Comparison of ENCODE assay signal across 1 cellular context in the genomic region with DNA sequence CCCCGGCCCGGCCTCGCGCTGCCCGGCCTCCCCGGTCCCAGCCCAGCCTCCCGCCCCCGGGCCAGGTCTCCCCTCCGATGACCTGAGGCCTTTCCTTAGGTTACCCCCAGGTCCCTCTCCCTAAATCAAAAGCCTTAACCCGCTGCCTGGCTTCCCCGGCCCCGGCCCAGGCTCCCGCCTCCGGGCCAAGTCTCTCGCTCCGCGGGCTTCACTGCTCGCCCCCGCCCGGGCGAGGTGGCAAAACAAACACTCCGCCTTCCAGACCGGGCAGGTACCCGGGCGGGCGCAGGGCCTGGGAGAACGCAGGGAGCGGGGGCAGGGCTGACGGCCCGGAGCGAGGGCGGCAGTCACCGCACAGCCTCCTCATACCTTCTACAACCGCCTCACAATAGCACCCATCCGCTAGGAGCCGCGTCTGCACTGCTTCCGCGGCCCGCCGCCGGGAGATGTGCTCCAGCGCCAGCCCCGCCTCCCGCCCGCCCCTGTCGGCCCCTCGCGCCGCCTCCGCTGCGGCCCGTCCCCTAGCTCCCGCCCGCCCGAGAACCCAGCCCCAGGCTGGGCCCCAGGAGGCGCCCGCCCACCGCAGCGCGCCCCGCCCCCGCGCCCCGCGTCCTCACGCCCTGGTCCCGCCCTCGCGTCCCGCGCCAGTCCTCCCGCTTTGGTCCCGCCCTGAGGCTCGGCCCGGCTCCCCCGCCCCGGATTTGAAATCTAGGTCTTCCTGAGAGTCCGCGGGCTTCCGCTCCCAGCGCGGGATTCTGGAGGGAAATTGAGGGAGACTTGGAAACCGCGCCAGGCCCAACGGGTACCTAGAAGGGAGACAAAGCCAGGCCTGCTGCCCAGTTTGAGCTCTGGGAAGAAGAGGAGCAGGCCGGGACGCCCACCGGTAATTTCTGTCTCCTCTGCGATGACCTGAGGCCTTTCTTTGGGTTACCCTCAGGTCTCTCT.
TF ChIP-seq lines count a peak whose summit lies in the region.

A gene (minus strand): TSS at position 422 of the 945 bp plus-strand sequence. CDS start 10,994 bp downstream, outside the sequence.
A gene with protein sequence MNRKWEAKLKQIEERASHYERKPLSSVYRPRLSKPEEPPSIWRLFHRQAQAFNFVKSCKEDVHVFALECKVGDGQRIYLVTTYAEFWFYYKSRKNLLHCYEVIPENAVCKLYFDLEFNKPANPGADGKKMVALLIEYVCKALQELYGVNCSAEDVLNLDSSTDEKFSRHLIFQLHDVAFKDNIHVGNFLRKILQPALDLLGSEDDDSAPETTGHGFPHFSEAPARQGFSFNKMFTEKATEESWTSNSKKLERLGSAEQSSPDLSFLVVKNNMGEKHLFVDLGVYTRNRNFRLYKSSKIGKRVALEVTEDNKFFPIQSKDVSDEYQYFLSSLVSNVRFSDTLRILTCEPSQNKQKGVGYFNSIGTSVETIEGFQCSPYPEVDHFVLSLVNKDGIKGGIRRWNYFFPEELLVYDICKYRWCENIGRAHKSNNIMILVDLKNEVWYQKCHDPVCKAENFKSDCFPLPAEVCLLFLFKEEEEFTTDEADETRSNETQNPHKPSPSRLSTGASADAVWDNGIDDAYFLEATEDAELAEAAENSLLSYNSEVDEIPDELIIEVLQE (plus strand): TSS at position 713 of the 945 bp plus-strand sequence. CDS start 7,403 bp downstream, outside the sequence.

TF ChIP-seq in K562, 482 proteins besides CTCF, POLR2A, EP300 and RAD21 (continued from another document and continues in another):
- no peak for TF ChIP-seq POU5F1 (IDR thresholded peaks at IDR 0.05; ENCODE audit: borderline replicate concordance, low read depth, low read length, partially characterized antibody)
- TF ChIP-seq FOS (IDR thresholded peaks at IDR 0.05; ENCODE audit: extremely low read depth, insufficient read length) = no peak
- TF ChIP-seq, protein P1, sequence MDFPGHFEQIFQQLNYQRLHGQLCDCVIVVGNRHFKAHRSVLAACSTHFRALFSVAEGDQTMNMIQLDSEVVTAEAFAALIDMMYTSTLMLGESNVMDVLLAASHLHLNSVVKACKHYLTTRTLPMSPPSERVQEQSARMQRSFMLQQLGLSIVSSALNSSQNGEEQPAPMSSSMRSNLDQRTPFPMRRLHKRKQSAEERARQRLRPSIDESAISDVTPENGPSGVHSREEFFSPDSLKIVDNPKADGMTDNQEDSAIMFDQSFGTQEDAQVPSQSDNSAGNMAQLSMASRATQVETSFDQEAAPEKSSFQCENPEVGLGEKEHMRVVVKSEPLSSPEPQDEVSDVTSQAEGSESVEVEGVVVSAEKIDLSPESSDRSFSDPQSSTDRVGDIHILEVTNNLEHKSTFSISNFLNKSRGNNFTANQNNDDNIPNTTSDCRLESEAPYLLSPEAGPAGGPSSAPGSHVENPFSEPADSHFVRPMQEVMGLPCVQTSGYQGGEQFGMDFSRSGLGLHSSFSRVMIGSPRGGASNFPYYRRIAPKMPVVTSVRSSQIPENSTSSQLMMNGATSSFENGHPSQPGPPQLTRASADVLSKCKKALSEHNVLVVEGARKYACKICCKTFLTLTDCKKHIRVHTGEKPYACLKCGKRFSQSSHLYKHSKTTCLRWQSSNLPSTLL (IDR thresholded peaks at IDR 0.05) = peak; percentile 92
- TF ChIP-seq RBBP5 (IDR thresholded peaks at IDR 0.05; ENCODE audit: borderline replicate concordance, insufficient read depth, low read length, poor library complexity, severe bottlenecking) = peak; percentile 41
- TF ChIP-seq, protein P2, sequence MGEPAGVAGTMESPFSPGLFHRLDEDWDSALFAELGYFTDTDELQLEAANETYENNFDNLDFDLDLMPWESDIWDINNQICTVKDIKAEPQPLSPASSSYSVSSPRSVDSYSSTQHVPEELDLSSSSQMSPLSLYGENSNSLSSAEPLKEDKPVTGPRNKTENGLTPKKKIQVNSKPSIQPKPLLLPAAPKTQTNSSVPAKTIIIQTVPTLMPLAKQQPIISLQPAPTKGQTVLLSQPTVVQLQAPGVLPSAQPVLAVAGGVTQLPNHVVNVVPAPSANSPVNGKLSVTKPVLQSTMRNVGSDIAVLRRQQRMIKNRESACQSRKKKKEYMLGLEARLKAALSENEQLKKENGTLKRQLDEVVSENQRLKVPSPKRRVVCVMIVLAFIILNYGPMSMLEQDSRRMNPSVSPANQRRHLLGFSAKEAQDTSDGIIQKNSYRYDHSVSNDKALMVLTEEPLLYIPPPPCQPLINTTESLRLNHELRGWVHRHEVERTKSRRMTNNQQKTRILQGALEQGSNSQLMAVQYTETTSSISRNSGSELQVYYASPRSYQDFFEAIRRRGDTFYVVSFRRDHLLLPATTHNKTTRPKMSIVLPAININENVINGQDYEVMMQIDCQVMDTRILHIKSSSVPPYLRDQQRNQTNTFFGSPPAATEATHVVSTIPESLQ (CRISPR knock-in tag; IDR thresholded peaks at IDR 0.05) = no peak
- no peak for TF ChIP-seq ZNF354B (CRISPR knock-in tag; IDR thresholded peaks at IDR 0.05)
- TF ChIP-seq, protein P3, sequence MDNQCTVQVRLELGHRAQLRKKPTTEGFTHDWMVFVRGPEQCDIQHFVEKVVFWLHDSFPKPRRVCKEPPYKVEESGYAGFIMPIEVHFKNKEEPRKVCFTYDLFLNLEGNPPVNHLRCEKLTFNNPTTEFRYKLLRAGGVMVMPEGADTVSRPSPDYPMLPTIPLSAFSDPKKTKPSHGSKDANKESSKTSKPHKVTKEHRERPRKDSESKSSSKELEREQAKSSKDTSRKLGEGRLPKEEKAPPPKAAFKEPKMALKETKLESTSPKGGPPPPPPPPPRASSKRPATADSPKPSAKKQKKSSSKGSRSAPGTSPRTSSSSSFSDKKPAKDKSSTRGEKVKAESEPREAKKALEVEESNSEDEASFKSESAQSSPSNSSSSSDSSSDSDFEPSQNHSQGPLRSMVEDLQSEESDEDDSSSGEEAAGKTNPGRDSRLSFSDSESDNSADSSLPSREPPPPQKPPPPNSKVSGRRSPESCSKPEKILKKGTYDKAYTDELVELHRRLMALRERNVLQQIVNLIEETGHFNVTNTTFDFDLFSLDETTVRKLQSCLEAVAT (IDR thresholded peaks at IDR 0.05) = peak in 1 of 2 experiments; percentile 52; a peak in 1 of 4 replicates
- peak; percentile 62 to 69 for TF ChIP-seq MAZ (CRISPR knock-in tag; conservative IDR thresholded peaks at IDR 0.05 in 1 of 2, IDR thresholded peaks at IDR 0.05 in 1 of 2)
- peak; percentile 53 for TF ChIP-seq CREM (IDR thresholded peaks at IDR 0.05; ENCODE audit: low read depth)
- TF ChIP-seq, protein P4, sequence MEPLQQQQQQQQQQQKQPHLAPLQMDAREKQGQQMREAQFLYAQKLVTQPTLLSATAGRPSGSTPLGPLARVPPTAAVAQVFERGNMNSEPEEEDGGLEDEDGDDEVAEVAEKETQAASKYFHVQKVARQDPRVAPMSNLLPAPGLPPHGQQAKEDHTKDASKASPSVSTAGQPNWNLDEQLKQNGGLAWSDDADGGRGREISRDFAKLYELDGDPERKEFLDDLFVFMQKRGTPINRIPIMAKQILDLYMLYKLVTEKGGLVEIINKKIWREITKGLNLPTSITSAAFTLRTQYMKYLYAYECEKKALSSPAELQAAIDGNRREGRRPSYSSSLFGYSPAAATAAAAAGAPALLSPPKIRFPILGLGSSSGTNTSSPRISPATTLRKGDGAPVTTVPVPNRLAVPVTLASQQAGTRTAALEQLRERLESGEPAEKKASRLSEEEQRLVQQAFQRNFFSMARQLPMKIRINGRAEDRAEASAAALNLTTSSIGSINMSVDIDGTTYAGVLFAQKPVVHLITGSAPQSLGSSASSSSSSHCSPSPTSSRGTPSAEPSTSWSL (CRISPR knock-in tag; IDR thresholded peaks at IDR 0.05; ENCODE audit: borderline replicate concordance) = no peak
- peak; percentile 76 for TF ChIP-seq ZNF12 (CRISPR knock-in tag; IDR thresholded peaks at IDR 0.05)
- no peak for TF ChIP-seq ZNF707 (CRISPR knock-in tag; conservative IDR thresholded peaks at IDR 0.05)
- TF ChIP-seq ZNF253 (CRISPR knock-in tag; conservative IDR thresholded peaks at IDR 0.05) = no peak
- no peak for TF ChIP-seq TSC22D4 (tag; IDR thresholded peaks at IDR 0.05)
- no peak for TF ChIP-seq FOXJ3 (CRISPR knock-in tag; IDR thresholded peaks at IDR 0.05)
- TF ChIP-seq ZNF431 (CRISPR knock-in tag; IDR thresholded peaks at IDR 0.05) = no peak
- TF ChIP-seq SIN3B (IDR thresholded peaks at IDR 0.05; ENCODE audit: low read depth) = no peak
- TF ChIP-seq HDAC3 (IDR thresholded peaks at IDR 0.05; ENCODE audit: borderline replicate concordance, partially characterized antibody) = no peak
- TF ChIP-seq ZNF778 (CRISPR knock-in tag; IDR thresholded peaks at IDR 0.05) = no peak
- no peak for TF ChIP-seq MCM2 (IDR thresholded peaks at IDR 0.05; ENCODE audit: low read depth)
- no peak for TF ChIP-seq ESRRA (IDR thresholded peaks at IDR 0.05; ENCODE audit: borderline replicate concordance, low read depth)
- TF ChIP-seq CBX1 (IDR thresholded peaks at IDR 0.05; ENCODE audit: low read depth) = peak; percentile 49; the same call in 1 of the 2 replicates
- TF ChIP-seq HMG20B (CRISPR knock-in tag; IDR thresholded peaks at IDR 0.05) = no peak
- no peak for TF ChIP-seq CAMTA2 (CRISPR knock-in tag; conservative IDR thresholded peaks at IDR 0.05)
- no peak for TF ChIP-seq ZNF232 (CRISPR knock-in tag; IDR thresholded peaks at IDR 0.05)
- TF ChIP-seq TEAD2 (tag; IDR thresholded peaks at IDR 0.05) = no peak
- TF ChIP-seq, protein P5, sequence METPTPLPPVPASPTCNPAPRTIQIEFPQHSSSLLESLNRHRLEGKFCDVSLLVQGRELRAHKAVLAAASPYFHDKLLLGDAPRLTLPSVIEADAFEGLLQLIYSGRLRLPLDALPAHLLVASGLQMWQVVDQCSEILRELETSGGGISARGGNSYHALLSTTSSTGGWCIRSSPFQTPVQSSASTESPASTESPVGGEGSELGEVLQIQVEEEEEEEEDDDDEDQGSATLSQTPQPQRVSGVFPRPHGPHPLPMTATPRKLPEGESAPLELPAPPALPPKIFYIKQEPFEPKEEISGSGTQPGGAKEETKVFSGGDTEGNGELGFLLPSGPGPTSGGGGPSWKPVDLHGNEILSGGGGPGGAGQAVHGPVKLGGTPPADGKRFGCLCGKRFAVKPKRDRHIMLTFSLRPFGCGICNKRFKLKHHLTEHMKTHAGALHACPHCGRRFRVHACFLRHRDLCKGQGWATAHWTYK (CRISPR knock-in tag; IDR thresholded peaks at IDR 0.05) = 0 out of 2 replicates have a peak, but pooled peaks have one; percentile 25
- TF ChIP-seq BRF1 (IDR thresholded peaks at IDR 0.05; ENCODE audit: borderline replicate concordance, extremely low read depth, insufficient read length) = no peak
- 0 out of 2 replicates have a peak, but pooled peaks have one; percentile 20 for TF ChIP-seq ZNF134 (CRISPR knock-in tag; conservative IDR thresholded peaks at IDR 0.05)
- no peak for TF ChIP-seq SREBF2 (CRISPR knock-in tag; IDR thresholded peaks at IDR 0.05)
- peak; percentile 72 for TF ChIP-seq ETV1 (tag; conservative IDR thresholded peaks at IDR 0.05; ENCODE audit: low read depth)
- TF ChIP-seq, protein P6, sequence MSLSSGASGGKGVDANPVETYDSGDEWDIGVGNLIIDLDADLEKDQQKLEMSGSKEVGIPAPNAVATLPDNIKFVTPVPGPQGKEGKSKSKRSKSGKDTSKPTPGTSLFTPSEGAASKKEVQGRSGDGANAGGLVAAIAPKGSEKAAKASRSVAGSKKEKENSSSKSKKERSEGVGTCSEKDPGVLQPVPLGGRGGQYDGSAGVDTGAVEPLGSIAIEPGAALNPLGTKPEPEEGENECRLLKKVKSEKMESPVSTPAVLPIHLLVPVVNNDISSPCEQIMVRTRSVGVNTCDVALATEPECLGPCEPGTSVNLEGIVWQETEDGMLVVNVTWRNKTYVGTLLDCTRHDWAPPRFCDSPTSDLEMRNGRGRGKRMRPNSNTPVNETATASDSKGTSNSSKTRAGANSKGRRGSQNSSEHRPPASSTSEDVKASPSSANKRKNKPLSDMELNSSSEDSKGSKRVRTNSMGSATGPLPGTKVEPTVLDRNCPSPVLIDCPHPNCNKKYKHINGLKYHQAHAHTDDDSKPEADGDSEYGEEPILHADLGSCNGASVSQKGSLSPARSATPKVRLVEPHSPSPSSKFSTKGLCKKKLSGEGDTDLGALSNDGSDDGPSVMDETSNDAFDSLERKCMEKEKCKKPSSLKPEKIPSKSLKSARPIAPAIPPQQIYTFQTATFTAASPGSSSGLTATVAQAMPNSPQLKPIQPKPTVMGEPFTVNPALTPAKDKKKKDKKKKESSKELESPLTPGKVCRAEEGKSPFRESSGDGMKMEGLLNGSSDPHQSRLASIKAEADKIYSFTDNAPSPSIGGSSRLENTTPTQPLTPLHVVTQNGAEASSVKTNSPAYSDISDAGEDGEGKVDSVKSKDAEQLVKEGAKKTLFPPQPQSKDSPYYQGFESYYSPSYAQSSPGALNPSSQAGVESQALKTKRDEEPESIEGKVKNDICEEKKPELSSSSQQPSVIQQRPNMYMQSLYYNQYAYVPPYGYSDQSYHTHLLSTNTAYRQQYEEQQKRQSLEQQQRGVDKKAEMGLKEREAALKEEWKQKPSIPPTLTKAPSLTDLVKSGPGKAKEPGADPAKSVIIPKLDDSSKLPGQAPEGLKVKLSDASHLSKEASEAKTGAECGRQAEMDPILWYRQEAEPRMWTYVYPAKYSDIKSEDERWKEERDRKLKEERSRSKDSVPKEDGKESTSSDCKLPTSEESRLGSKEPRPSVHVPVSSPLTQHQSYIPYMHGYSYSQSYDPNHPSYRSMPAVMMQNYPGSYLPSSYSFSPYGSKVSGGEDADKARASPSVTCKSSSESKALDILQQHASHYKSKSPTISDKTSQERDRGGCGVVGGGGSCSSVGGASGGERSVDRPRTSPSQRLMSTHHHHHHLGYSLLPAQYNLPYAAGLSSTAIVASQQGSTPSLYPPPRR (CRISPR knock-in tag; IDR thresholded peaks at IDR 0.05; ENCODE audit: borderline replicate concordance) = no peak
- no peak for TF ChIP-seq ZNF146 (CRISPR knock-in tag; IDR thresholded peaks at IDR 0.05; ENCODE audit: unreplicated experiment)
- TF ChIP-seq, protein P7, sequence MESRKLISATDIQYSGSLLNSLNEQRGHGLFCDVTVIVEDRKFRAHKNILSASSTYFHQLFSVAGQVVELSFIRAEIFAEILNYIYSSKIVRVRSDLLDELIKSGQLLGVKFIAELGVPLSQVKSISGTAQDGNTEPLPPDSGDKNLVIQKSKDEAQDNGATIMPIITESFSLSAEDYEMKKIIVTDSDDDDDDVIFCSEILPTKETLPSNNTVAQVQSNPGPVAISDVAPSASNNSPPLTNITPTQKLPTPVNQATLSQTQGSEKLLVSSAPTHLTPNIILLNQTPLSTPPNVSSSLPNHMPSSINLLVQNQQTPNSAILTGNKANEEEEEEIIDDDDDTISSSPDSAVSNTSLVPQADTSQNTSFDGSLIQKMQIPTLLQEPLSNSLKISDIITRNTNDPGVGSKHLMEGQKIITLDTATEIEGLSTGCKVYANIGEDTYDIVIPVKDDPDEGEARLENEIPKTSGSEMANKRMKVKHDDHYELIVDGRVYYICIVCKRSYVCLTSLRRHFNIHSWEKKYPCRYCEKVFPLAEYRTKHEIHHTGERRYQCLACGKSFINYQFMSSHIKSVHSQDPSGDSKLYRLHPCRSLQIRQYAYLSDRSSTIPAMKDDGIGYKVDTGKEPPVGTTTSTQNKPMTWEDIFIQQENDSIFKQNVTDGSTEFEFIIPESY (CRISPR knock-in tag; IDR thresholded peaks at IDR 0.05) = no peak
- peak; percentile 31; the same call in 1 of the 2 replicates for TF ChIP-seq HCFC1 (IDR thresholded peaks at IDR 0.05; ENCODE audit: low read depth, low read length)
- TF ChIP-seq ZSCAN29 (IDR thresholded peaks at IDR 0.05) = 0 out of 2 replicates have a peak, but pooled peaks have one; percentile 50
- TF ChIP-seq, protein P8, sequence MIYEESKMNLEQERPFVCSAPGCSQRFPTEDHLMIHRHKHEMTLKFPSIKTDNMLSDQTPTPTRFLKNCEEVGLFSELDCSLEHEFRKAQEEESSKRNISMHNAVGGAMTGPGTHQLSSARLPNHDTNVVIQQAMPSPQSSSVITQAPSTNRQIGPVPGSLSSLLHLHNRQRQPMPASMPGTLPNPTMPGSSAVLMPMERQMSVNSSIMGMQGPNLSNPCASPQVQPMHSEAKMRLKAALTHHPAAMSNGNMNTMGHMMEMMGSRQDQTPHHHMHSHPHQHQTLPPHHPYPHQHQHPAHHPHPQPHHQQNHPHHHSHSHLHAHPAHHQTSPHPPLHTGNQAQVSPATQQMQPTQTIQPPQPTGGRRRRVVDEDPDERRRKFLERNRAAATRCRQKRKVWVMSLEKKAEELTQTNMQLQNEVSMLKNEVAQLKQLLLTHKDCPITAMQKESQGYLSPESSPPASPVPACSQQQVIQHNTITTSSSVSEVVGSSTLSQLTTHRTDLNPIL (CRISPR knock-in tag; IDR thresholded peaks at IDR 0.05) = no peak
